9 cellular contexts compared by ENCODE assay signal in the genomic region with DNA sequence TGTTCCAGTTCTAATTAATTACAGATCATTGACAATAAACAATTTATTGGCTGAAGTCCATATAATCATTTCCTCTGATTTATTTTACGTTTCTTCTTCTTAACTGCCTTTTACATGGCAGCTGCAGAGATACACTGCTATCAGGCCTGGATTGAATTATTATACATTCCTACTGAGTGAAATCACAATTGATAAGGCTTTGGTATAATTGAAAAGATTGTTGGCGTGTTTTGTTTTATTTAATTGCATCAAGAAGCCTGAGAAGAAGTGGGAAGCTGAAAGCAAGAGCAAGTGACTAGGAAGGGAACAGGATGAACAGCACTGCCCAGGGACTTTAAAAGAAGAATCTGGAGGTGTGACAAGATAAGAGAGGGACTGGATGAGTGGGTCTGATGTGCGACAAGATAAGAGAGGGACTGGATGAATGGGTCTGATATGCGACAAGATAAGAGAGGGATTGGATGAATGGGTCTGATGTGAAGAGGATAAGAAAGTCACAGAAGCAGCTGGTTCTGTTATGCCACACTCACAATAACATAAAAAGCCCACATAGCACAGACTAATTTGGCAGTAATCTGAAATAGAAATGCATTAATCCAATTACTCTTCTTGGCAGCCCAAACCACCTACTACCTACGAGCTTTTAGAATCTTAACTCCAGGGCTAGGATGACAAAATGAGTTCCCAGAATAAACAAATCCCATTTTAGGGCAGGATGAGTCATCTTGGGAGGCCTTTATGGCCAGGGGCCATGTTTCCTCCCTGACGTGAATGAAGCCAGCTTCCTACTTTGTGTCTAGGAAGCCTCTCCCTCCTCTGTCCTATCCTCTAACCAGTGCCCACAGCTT.
A peak's percentile ranks its signal among the peaks of the same experiment; 100 is the strongest.
DNase-seq lines count a peak whose midpoint lies in the region; ATAC-seq, FAIRE-seq and TF ChIP-seq lines count a peak whose summit lies in the region.
"Had no signal": no experiment of that assay in that cellular context is flagged by ENCODE, and none has a peak within 500 bp of the region (broad histone marks: within the 10 kb centered on the region; RNA-seq: fewer than 3 reads in every experiment).

No MANE protein-coding gene starts in this region.

- DNase-seq in LHCN-M2 (ENCODE audit: low read depth) (peak; percentile 75), amniotic stem cell (lab: John Stamatoyannopoulos, UW) (peak; percentile 59), kidney (peak; percentile 65), upper lobe of right lung (no peak), COLO668 (lab: John Stamatoyannopoulos, UW; ENCODE audit: unreplicated experiment) (no peak), middle frontal gyrus (ENCODE audit: extremely low spot score, low spot score) (no peak)
- DNase-seq: cortex of kidney had no signal

- no peaks in the 10 kb centered on the region for H3K36me3 ChIP-seq in kidney (ENCODE audit: control insufficient read depth in 1 of 2, insufficient read depth in 2 of 2, low read length in 2 of 2)
- no peaks in the 10 kb centered on the region for H3K36me3 ChIP-seq in upper lobe of right lung

- no peaks in the 10 kb centered on the region for H3K4me1 ChIP-seq in kidney (ENCODE audit: control insufficient read depth in 1 of 2, insufficient read depth in 1 of 2, low read depth in 1 of 2, low read length in 2 of 2)
- H3K4me1 ChIP-seq in upper lobe of right lung, result no peaks in the 10 kb centered on the region

- no peak for FAIRE-seq in kidney (lab: Jason Lieb, UNC)

- TF ChIP-seq CTCF in kidney (IDR thresholded peaks at IDR 0.05; ENCODE audit: borderline replicate concordance, extremely low read depth, insufficient read depth), result no peak
- TF ChIP-seq CTCF in upper lobe of right lung (IDR thresholded peaks at IDR 0.05), result no peak

- no peak overlapping the region for H3K9ac ChIP-seq in kidney (ENCODE audit: low read length in 2 of 2)
- H3K9ac ChIP-seq: KMS-11 had no signal

- H3K4me3 ChIP-seq in kidney (ENCODE audit: low read length in 2 of 2) (no peak overlapping the region), upper lobe of right lung (no peak overlapping the region)

- no peaks in the 10 kb centered on the region for H3K9me3 ChIP-seq in kidney (ENCODE audit: control insufficient read depth in 1 of 2, low read length in 2 of 2)
- no peaks in the 10 kb centered on the region for H3K9me3 ChIP-seq in upper lobe of right lung

- ATAC-seq in upper lobe of right lung, result peak; percentile 68
- ATAC-seq in GM18498 (IDR thresholded peaks at IDR 0.05; ENCODE audit: unreplicated experiment), result no peak

- H3K27me3 ChIP-seq in upper lobe of right lung, result no peaks in the 10 kb centered on the region

- intact Hi-C loops in kidney (cut with DNase I), result no loop called here
- intact Hi-C loops in upper lobe of right lung (cut with DNase I), result no loop called here

- H3K27ac ChIP-seq in kidney (ENCODE audit: low read depth in 2 of 2, low read length in 2 of 2) (no peak overlapping the region), upper lobe of right lung (peak overlapping the region; percentile 19)
- H3K27ac ChIP-seq: KMS-11 had no signal

Comparison
In these comparisons a context has a peak if more than half of its experiments do, and no peak if none do; other contexts are left out.
1. DNase-seq: peak in LHCN-M2 (single experiment), amniotic stem cell (single experiment) and kidney (single experiment); none in upper lobe of right lung (single experiment), COLO668 (single experiment) and middle frontal gyrus (single experiment).